Comparison of ENCODE assay signal across 8 cellular contexts in the genomic region with DNA sequence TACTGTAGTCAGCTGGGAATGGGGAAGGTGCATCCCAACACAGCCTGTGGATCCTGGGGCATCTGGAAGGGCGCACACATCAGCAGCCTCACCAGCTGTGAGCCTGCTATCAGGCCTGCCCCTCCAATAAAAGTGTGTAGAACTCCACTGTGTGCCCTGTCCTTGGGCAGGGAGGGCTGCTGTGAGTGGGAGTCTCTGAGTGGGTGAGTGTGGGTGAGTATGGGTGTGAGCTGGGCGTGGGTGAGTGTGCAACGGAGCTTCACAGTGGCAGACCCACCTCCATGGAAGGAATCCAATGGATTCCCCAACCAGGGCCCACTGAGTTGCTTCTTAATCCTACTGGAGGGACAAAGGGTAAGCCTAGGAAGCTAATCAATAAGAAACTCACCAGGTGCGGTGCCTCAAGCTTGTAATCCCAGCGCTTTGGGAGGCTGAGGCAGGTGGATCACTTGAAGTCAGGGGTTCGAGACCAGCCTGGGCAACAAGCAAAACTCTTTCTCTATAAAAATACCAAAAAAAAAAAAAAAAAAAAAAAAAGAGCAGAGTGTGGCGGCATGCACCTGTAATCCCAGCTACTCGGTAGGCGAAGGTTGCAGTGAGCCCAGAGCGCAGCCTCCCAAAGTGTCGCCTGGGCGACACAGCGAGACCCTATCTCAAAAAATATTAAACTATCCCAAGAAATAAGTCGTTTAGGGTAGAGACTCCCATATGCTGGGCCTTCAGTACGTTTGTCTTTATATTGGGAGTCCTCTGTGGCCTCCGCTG. TPM values are rescaled to one million over a fixed set of nuclear protein-coding genes. Genes with fewer than 3 reads are reported as not detected.
A peak's percentile ranks its signal among the peaks of the same experiment; 100 is the strongest.
DNase-seq lines count a peak whose midpoint lies in the region; FAIRE-seq and TF ChIP-seq lines count a peak whose summit lies in the region.

No MANE protein-coding gene starts in this region.

- peaks cover 3% of the 10 kb centered on the region for H3K79me2 ChIP-seq in astrocyte (ENCODE audit: insufficient read depth, low read length)

- no peak overlapping the region for H3K27ac ChIP-seq in astrocyte (ENCODE audit: low read depth, low read length)
- peak overlapping the region; percentile 87 for H3K27ac ChIP-seq in mesodermal cell (ENCODE audit: low read depth, low read length, severe bottlenecking)
- peak overlapping the region; percentile 93 to 98 (median 94) for H3K27ac ChIP-seq in transverse colon

- H4K20me1 ChIP-seq in astrocyte (ENCODE audit: insufficient read depth, low read length), result peaks cover 5% of the 10 kb centered on the region

- H3K4me1 ChIP-seq in astrocyte (ENCODE audit: insufficient read depth, low read length), result peaks cover 26% of the 10 kb centered on the region
- peaks cover 12% of the 10 kb centered on the region for H3K4me1 ChIP-seq in mesodermal cell (ENCODE audit: control insufficient read depth, insufficient read depth, low read length, poor library complexity, severe bottlenecking)
- H3K4me1 ChIP-seq in transverse colon, result peaks cover 11 to 32% (median 23%) of the 10 kb centered on the region in 4 donors

- no peak overlapping the region for H3K4me3 ChIP-seq in astrocyte (ENCODE audit: insufficient read depth, low read depth, low read length)
- H3K4me3 ChIP-seq in mesodermal cell (ENCODE audit: extremely low read depth, insufficient read depth, low read length, poor library complexity, severe bottlenecking), result no peak overlapping the region
- peak overlapping the region in 3 of 4 donors; percentile 58 to 73 (median 67) for H3K4me3 ChIP-seq in transverse colon

- CTCF ChIA-PET in activated naive CD4-positive, alpha-beta T cell treated with anti-CD3 and anti-CD28 coated beads for 36 hours (lab: Charles Lee), result interaction anchor here (0.6 to 7.5 kb wide), 6 partner anchors 11 to 318 kb away, joined by 3 to 104 read pairs (median 4); partner anchors contain the start of genes HDDC3 and UNC45A

- TF ChIP-seq EP300 in transverse colon (IDR thresholded peaks at IDR 0.05; ENCODE audit: low read depth), result no peak

- peaks cover 18% of the 10 kb centered on the region for H3K36me3 Mint-ChIP-seq in activated naive CD4-positive, alpha-beta T cell treated with anti-CD3 and anti-CD28 coated beads for 36 hours (ENCODE audit: low read depth)
- H3K36me3 Mint-ChIP-seq in astrocyte (ENCODE audit: low read depth, unreplicated experiment), result peaks cover 13% of the 10 kb centered on the region

- 83 to 88% methylated on average over 7 to 9 of the region's 16 CpGs for WGBS in mesodermal cell (ENCODE audit: insufficient coverage in 2 of 2), 2 experiments
- WGBS in transverse colon (ENCODE audit: low coverage in 1 of 2), 2 donors, result 70 to 71% methylated on average over 2 to 16 of the region's 16 CpGs

- in situ Hi-C loops in transverse colon (cut with MboI; ENCODE audit: low pct_ligation_motif_present in 1 of 4, low pct_unique_long_range_greater_than_20kb in 1 of 4, low sequenced_read_pairs in 3 of 4), result loop anchor here in 3 of 4 donors (10.0 to 25.0 kb wide), 2 partner anchors 308 to 321 kb away; no protein-coding TSS in a partner anchor

- no peak for TF ChIP-seq POLR2A in transverse colon (IDR thresholded peaks at IDR 0.05)

- FAIRE-seq in astrocyte (lab: Jason Lieb, UNC), result no peak

- peak overlapping the region; percentile 86 for H3K4me3 Mint-ChIP-seq in activated naive CD4-positive, alpha-beta T cell treated with anti-CD3 and anti-CD28 coated beads for 36 hours
- H3K4me3 Mint-ChIP-seq in astrocyte (ENCODE audit: unreplicated experiment), result no peak overlapping the region

- no peaks in the 10 kb centered on the region for H3K27me3 Mint-ChIP-seq in activated naive CD4-positive, alpha-beta T cell treated with anti-CD3 and anti-CD28 coated beads for 36 hours (ENCODE audit: low read depth)
- H3K27me3 Mint-ChIP-seq in astrocyte (ENCODE audit: low read depth, unreplicated experiment), result no peaks in the 10 kb centered on the region

- peak overlapping the region; percentile 96 for H3K4me2 ChIP-seq in astrocyte (ENCODE audit: low read length)

- TF ChIP-seq CTCF in astrocyte (IDR thresholded peaks at IDR 0.05; ENCODE audit: insufficient read depth, low read depth, low read length) (no peak), transverse colon (IDR thresholded peaks at IDR 0.05) (no peak)

- intact Hi-C loops in activated naive CD4-positive, alpha-beta T cell treated with anti-CD3 and anti-CD28 coated beads for 36 hours (cut with micrococcal nuclease), result no loop called here
- intact Hi-C loops in transverse colon (cut with DNase I; ENCODE audit: low total_unique reads), result loop anchor here (10.0 kb wide), 1 partner anchor 321 kb away; no protein-coding TSS in a partner anchor

- H3K36me3 ChIP-seq in astrocyte (ENCODE audit: insufficient read depth, low read length), result peaks cover 21% of the 10 kb centered on the region
- peaks cover 50% of the 10 kb centered on the region for H3K36me3 ChIP-seq in mesodermal cell (ENCODE audit: control insufficient read depth, insufficient read depth, low read length)
- H3K36me3 ChIP-seq in transverse colon, result peaks cover 0 to 7% (median 0%) of the 10 kb centered on the region in 4 donors

- no peaks in the 10 kb centered on the region for H3K9me3 Mint-ChIP-seq in activated naive CD4-positive, alpha-beta T cell treated with anti-CD3 and anti-CD28 coated beads for 36 hours
- no peaks in the 10 kb centered on the region for H3K9me3 Mint-ChIP-seq in astrocyte (ENCODE audit: unreplicated experiment)

- no peaks in the 10 kb centered on the region for H3K9me3 ChIP-seq in astrocyte (ENCODE audit: insufficient read depth, low read depth, low read length)
- H3K9me3 ChIP-seq in mesodermal cell (ENCODE audit: control insufficient read depth, low read length), result no peaks in the 10 kb centered on the region
- no peaks in the 10 kb centered on the region for H3K9me3 ChIP-seq in transverse colon

- DNase-seq in activated naive CD4-positive, alpha-beta T cell treated with anti-CD3 and anti-CD28 coated beads for 36 hours, result no peak
- DNase-seq in activated naive CD4-positive, alpha-beta T cell treated with Interleukin-2 at 50 U/mL for 16 hours, result no peak
- no peak for DNase-seq in astrocyte (ENCODE audit: low read depth)
- DNase-seq in transverse colon, result no peak
- no peak for DNase-seq in NCI-H1105 (lab: John Stamatoyannopoulos, UW)
- DNase-seq in Ammon's horn (ENCODE audit: low spot score), result no peak
- no peak for DNase-seq in NCI-H2196 treated with DMSO at 0.1 percent for 48 hours (lab: John Stamatoyannopoulos, UW; ENCODE audit: unreplicated experiment)

- H3K27me3 ChIP-seq in astrocyte (ENCODE audit: insufficient read depth, low read length) (no peaks in the 10 kb centered on the region), transverse colon (no peaks in the 10 kb centered on the region)

- H3K27ac Mint-ChIP-seq in activated naive CD4-positive, alpha-beta T cell treated with anti-CD3 and anti-CD28 coated beads for 36 hours, result peak overlapping the region; percentile 93
- no peak overlapping the region for H3K27ac Mint-ChIP-seq in astrocyte (ENCODE audit: unreplicated experiment)

- no peak overlapping the region for H3K9ac ChIP-seq in astrocyte (ENCODE audit: low read length)

- H3K4me1 Mint-ChIP-seq in activated naive CD4-positive, alpha-beta T cell treated with anti-CD3 and anti-CD28 coated beads for 36 hours (ENCODE audit: low read depth), result peaks cover 12% of the 10 kb centered on the region
- H3K4me1 Mint-ChIP-seq in astrocyte (ENCODE audit: low read depth, unreplicated experiment), result no peaks in the 10 kb centered on the region

- H2AFZ ChIP-seq in astrocyte (ENCODE audit: low read depth, low read length), result peak overlapping the region; percentile 80

RNA-seq across cellular contexts. Expression of gene RCCD1, which starts 0.6 kb away (rescaled TPM):
- total RNA-seq in activated naive CD4-positive, alpha-beta T cell treated with anti-CD3 and anti-CD28 coated beads for 36 hours, result 10 to 100 TPM; 52.0 to 52.4 TPM
- total RNA-seq in astrocyte (6.5 and 6.8 TPM in 2 replicates), transverse colon (100 to 1,000 TPM in 1 of 4 donors, 10 to 100 TPM in 3; 13.1 to 438 (median 16.2) TPM)
- 10.6 TPM for polyA plus RNA-seq in mesodermal cell (2013, experiment 1 of 2)
- polyA plus RNA-seq in mesodermal cell (2013, experiment 2 of 2), result 10.4 TPM

RNA-seq across cellular contexts. Expression of gene UNC45A, which starts 19.0 kb away (rescaled TPM):
- total RNA-seq in activated naive CD4-positive, alpha-beta T cell treated with anti-CD3 and anti-CD28 coated beads for 36 hours, result 10 to 100 TPM; 69.9 to 70.8 TPM
- 56.2 and 56.6 TPM in 2 replicates for total RNA-seq in astrocyte
- polyA plus RNA-seq in mesodermal cell (2013, experiment 1 of 2), result 74.7 TPM
- 62.6 TPM for polyA plus RNA-seq in mesodermal cell (2013, experiment 2 of 2)
- 100 to 1,000 TPM in 1 of 4 donors, 10 to 100 TPM in 3; 34.4 to 142 (median 52.9) TPM for total RNA-seq in transverse colon

RNA-seq across cellular contexts. Expression of gene HDDC3, which starts 21.8 kb away (rescaled TPM):
- 10 to 100 TPM; 49.8 to 51.3 TPM for total RNA-seq in activated naive CD4-positive, alpha-beta T cell treated with anti-CD3 and anti-CD28 coated beads for 36 hours
- total RNA-seq in astrocyte (9.7 and 10.5 TPM in 2 replicates), transverse colon (10 to 100 TPM; 13.8 to 21.8 (median 17.9) TPM)
- 16.3 TPM for polyA plus RNA-seq in mesodermal cell (2013, experiment 1 of 2)
- 13.4 TPM for polyA plus RNA-seq in mesodermal cell (2013, experiment 2 of 2)

RNA-seq across cellular contexts. Expression of gene PRC1, which starts 40.2 kb away (rescaled TPM):
- total RNA-seq in activated naive CD4-positive, alpha-beta T cell treated with anti-CD3 and anti-CD28 coated beads for 36 hours, result 100 to 1,000 TPM; 173 TPM
- total RNA-seq in astrocyte (8.1 and 11.8 TPM in 2 replicates), transverse colon (10 to 100 TPM in 3 of 4 donors, 1 to 10 TPM in 1; 8.1 to 58.0 (median 23.7) TPM)
- 123 TPM for polyA plus RNA-seq in mesodermal cell (2013, experiment 1 of 2)
- polyA plus RNA-seq in mesodermal cell (2013, experiment 2 of 2), result 124 TPM

RNA-seq across cellular contexts. Expression of gene MAN2A2, which starts 51.0 kb away (rescaled TPM):
- total RNA-seq in activated naive CD4-positive, alpha-beta T cell treated with anti-CD3 and anti-CD28 coated beads for 36 hours, result 100 to 1,000 TPM; 139 to 141 TPM
- total RNA-seq in astrocyte (18.5 and 21.3 TPM in 2 replicates), transverse colon (100 to 1,000 TPM in 2 of 4 donors, 10 to 100 TPM in 2; 46.8 to 109 (median 86.4) TPM)
- polyA plus RNA-seq in mesodermal cell (2013, experiment 1 of 2), result 18.8 TPM
- 27.2 TPM for polyA plus RNA-seq in mesodermal cell (2013, experiment 2 of 2)

Comparison
In these comparisons a context has a peak if more than half of its experiments do, and no peak if none do; other contexts are left out.
1. H3K4me3 ChIP-seq: peak in transverse colon (3 of 4); none in astrocyte (single experiment) and mesodermal cell (single experiment).